Comparison of ENCODE assay signal across 15 cellular contexts in genomic region chr9:100058699-100059579, GRCh38. TPM values are rescaled to one million over a fixed set of nuclear protein-coding genes. Genes with fewer than 3 reads are reported as not detected.
DNase-seq lines count a peak whose midpoint lies in the region; ATAC-seq, FAIRE-seq and TF ChIP-seq lines count a peak whose summit lies in the region.
"Had no signal": no experiment of that assay in that cellular context is flagged by ENCODE, and none has a peak within 500 bp of the region (broad histone marks: within the 10 kb centered on the region; RNA-seq: fewer than 3 reads in every experiment).

No MANE protein-coding gene starts in this region.

- peaks cover 90% of the 10 kb centered on the region for H3K36me3 ChIP-seq in OCI-LY7 (ENCODE audit: insufficient read depth, low read length)
- peaks cover 0 to 5% of the 10 kb centered on the region in 2 donors for H3K36me3 ChIP-seq in ascending aorta
- H3K36me3 ChIP-seq in left lung = peaks cover 0 to 16% of the 10 kb centered on the region in 2 donors

- POLR2A ChIA-PET in OCI-LY7 (lab: Charles Lee) = interaction anchor here (0.6 to 2.9 kb wide), 9 partner anchors 8 to 105 kb away, joined by 3 to 21 read pairs (median 5); partner anchors contain the start of genes ERP44 and INVS

- TF ChIP-seq CTCF in OCI-LY7 (conservative IDR thresholded peaks at IDR 0.05; ENCODE audit: low read length) = no peak
- no peak for TF ChIP-seq CTCF in ascending aorta (IDR thresholded peaks at IDR 0.05)
- no peak for TF ChIP-seq CTCF in left lung (IDR thresholded peaks at IDR 0.05)

- H3K9me3 ChIP-seq in OCI-LY7 (ENCODE audit: low read length) (peaks cover 56% of the 10 kb centered on the region), ascending aorta (no peaks in the 10 kb centered on the region), left lung (no peaks in the 10 kb centered on the region)
- H3K9me3 ChIP-seq: heart left ventricle had no signal

- DNase-seq in GM18507 (ENCODE audit: extremely low spot score, insufficient read length, low read depth) (no peak), OCI-LY7 (ENCODE audit: low spot score) (peak; percentile 93), ascending aorta (ENCODE audit: low spot score in 2 of 2) (no peak), left lung (no peak), caudate nucleus (lab: John Stamatoyannopoulos, UW) (no peak), NCI-H2081 (lab: John Stamatoyannopoulos, UW) (no peak)
- DNase-seq: activated gamma-delta T cell treated with Interleukin-2 at 50 U/mL for 16 hours; heart left ventricle; NCI-H1105 treated with DMSO at 0.1 percent for 48 hours; stimulated activated naive CD8-positive, alpha-beta T cell treated with anti-CD3 and anti-CD28 coated beads, Interleukin-15, amount 100 ng/mL, for 72 hours had no signal

- TSS peak; percentile 100 for BruUV-seq in OCI-LY7 (replicated peaks; lab: Mats Ljungman, UMichigan)

- H3K9me2 ChIP-seq in OCI-LY7 (ENCODE audit: insufficient read depth, low read length) = no peaks in the 10 kb centered on the region

- H3K27ac ChIP-seq in OCI-LY7 (ENCODE audit: low read depth, low read length, poor library complexity, severe bottlenecking) = peak overlapping the region; percentile 98
- H3K27ac ChIP-seq in ascending aorta = no peak overlapping the region
- H3K27ac ChIP-seq in left lung = no peak overlapping the region
- no peak overlapping the region for H3K27ac ChIP-seq in caudate nucleus (ENCODE audit: low read depth, low read length)
- H3K27ac ChIP-seq: heart left ventricle, VCaP had no signal

- ATAC-seq in GM21367 (IDR thresholded peaks at IDR 0.05; ENCODE audit: unreplicated experiment) = peak; percentile 78
- peak; percentile 76 for ATAC-seq in HG03039 (IDR thresholded peaks at IDR 0.05; ENCODE audit: unreplicated experiment)
- ATAC-seq in left lung = no peak
- ATAC-seq: heart left ventricle; Panc1; stimulated activated naive CD8-positive, alpha-beta T cell treated with anti-CD3 and anti-CD28 coated beads, Interleukin-15, amount 100 ng/mL, for 72 hours had no signal

- H2AFZ ChIP-seq in OCI-LY7 (ENCODE audit: low read length) = no peak overlapping the region

- H3K4me1 ChIP-seq in OCI-LY7 (ENCODE audit: insufficient read depth, low read length, poor library complexity, severe bottlenecking) = peaks cover 64% of the 10 kb centered on the region
- no peaks in the 10 kb centered on the region for H3K4me1 ChIP-seq in ascending aorta
- H3K4me1 ChIP-seq in left lung = no peaks in the 10 kb centered on the region

- H3K79me2 ChIP-seq in OCI-LY7 (ENCODE audit: insufficient read depth, low read depth, low read length) = peaks cover 69% of the 10 kb centered on the region

- CTCF ChIA-PET in OCI-LY7 (lab: Charles Lee; ENCODE audit: unreplicated experiment) = no interaction called here

- H3K4me3 ChIP-seq in OCI-LY7 (ENCODE audit: low read depth, low read length, poor library complexity, severe bottlenecking) (peak overlapping the region; percentile 39), ascending aorta (no peak overlapping the region), left lung (no peak overlapping the region)
- H3K4me3 ChIP-seq: heart left ventricle, smooth muscle cell had no signal

- H3K4me2 ChIP-seq in OCI-LY7 (ENCODE audit: low read length) = peak overlapping the region; percentile 72
- H3K4me2 ChIP-seq: smooth muscle cell had no signal

- intact Hi-C loops in OCI-LY7 (cut with micrococcal nuclease; ENCODE audit: unreplicated experiment) = loop anchor here (1.0 to 5.0 kb wide), 2 partner anchors 25 to 38 kb away; partner anchors contain the start of genes ERP44 and INVS
- intact Hi-C loops in ascending aorta (cut with DNase I) = no loop called here
- intact Hi-C loops in left lung (cut with DNase I) = no loop called here

- H3K27me3 ChIP-seq in ascending aorta (no peaks in the 10 kb centered on the region), left lung (no peaks in the 10 kb centered on the region)
- H3K27me3 ChIP-seq: heart left ventricle had no signal

- no peaks in the 10 kb centered on the region for H4K20me1 ChIP-seq in OCI-LY7 (ENCODE audit: insufficient read depth, low read length)

- FAIRE-seq in GM18507 (lab: Jason Lieb, UNC) = peak; percentile 91

RNA-seq across cellular contexts. Expression of gene ERP44, which starts 39.9 kb away (rescaled TPM):
- total RNA-seq in OCI-LY7 (2014; rRNA removed; shearing (Covaris generic)) = 15.0 and 19.3 TPM in 2 replicates
- total RNA-seq in OCI-LY7 (2022) (27.3 and 28.1 TPM in 2 replicates), ascending aorta (10.7 TPM), left lung (10 to 100 TPM; 24.7 to 32.2 TPM)

RNA-seq across cellular contexts. Expression of gene INVS, which starts 40.1 kb away (rescaled TPM):
- 30.7 and 33.1 TPM in 2 replicates for total RNA-seq in OCI-LY7 (2014; rRNA removed; shearing (Covaris generic))
- 36.7 and 38.5 TPM in 2 replicates for total RNA-seq in OCI-LY7 (2022)
- total RNA-seq in ascending aorta = 8.5 TPM
- 10 to 100 TPM; 21.5 to 22.6 TPM for total RNA-seq in left lung
